Comparison of ENCODE assay signal across 8 cellular contexts in genomic region chr3:30112904-30113484, GRCh38.
A peak's percentile ranks its signal among the peaks of the same experiment; 100 is the strongest.
DNase-seq lines count a peak whose midpoint lies in the region; ATAC-seq and TF ChIP-seq lines count a peak whose summit lies in the region.

No MANE protein-coding gene starts in this region.

- H3K4me3 ChIP-seq in liver (ENCODE audit: low read depth in 1 of 3, low read length in 3 of 3): no peak overlapping the region

- no peaks in the 10 kb centered on the region for H3K27me3 Mint-ChIP-seq in MCF 10A (ENCODE audit: insufficient read depth, unreplicated experiment)

- no peaks in the 10 kb centered on the region for H3K4me1 ChIP-seq in liver (ENCODE audit: control insufficient read depth in 4 of 4, insufficient read depth in 4 of 4, low read length in 3 of 4)

- H3K36me3 ChIP-seq in liver (ENCODE audit: control insufficient read depth in 4 of 4, insufficient read depth in 3 of 4, low read depth in 1 of 4, low read length in 3 of 4): no peaks in the 10 kb centered on the region

- H3K27ac ChIP-seq in liver (ENCODE audit: low read depth in 1 of 2, low read length in 2 of 2): no peak overlapping the region

- CTCF ChIA-PET in MCF 10A (lab: Yijun Ruan, JAX): interaction anchor here (0.5 to 4.8 kb wide), 12 partner anchors 9 to 637 kb away, joined by 3 to 70 read pairs (median 3); no protein-coding TSS in a partner anchor

- H3K36me3 Mint-ChIP-seq in MCF 10A (ENCODE audit: insufficient read depth, unreplicated experiment): peaks cover 7% of the 10 kb centered on the region

- H3K4me1 Mint-ChIP-seq in MCF 10A (ENCODE audit: insufficient read depth, unreplicated experiment): peaks cover 16% of the 10 kb centered on the region

- intact Hi-C loops in MCF 10A (cut with micrococcal nuclease): loop anchor here (1.0 to 10.0 kb wide), 7 partner anchors 86 to 1019 kb away; partner anchors contain the start of gene TGFBR2

- H3K9me3 ChIP-seq in liver (ENCODE audit: control insufficient read depth in 4 of 4, low read length in 3 of 4): no peaks in the 10 kb centered on the region

- no peaks in the 10 kb centered on the region for H3K9me3 Mint-ChIP-seq in MCF 10A (ENCODE audit: unreplicated experiment)

- TF ChIP-seq RAD21 in liver (IDR thresholded peaks at IDR 0.05): peak; percentile 93 to 95

- 72% methylated on average over 1 of the region's 1 CpG for WGBS in liver

- POLR2A ChIA-PET in MCF 10A (lab: Yijun Ruan, JAX): interaction anchor here (1.1 kb wide), 1 partner anchor 86 kb away, joined by 5 read pairs; no protein-coding TSS in a partner anchor

- no TSS peak for BruUV-seq in MCF 10A (replicated peaks; lab: Mats Ljungman, UMichigan)

- peak; percentile 57 for TF ChIP-seq CTCF in AG09319 (IDR thresholded peaks at IDR 0.05; ENCODE audit: low read depth, low read length)
- TF ChIP-seq CTCF in MCF 10A (IDR thresholded peaks at IDR 0.05; ENCODE audit: unreplicated experiment): peak; percentile 66
- TF ChIP-seq CTCF in liver (IDR thresholded peaks at IDR 0.05; ENCODE audit: low read depth, low read length, missing input control): peak; percentile 53

- H3K27ac Mint-ChIP-seq in MCF 10A (ENCODE audit: low read depth, unreplicated experiment): no peak overlapping the region

- H3K27me3 ChIP-seq in liver (ENCODE audit: control insufficient read depth in 4 of 4, insufficient read depth in 4 of 4, low read length in 3 of 4): no peaks in the 10 kb centered on the region

- peak; percentile 62 for ATAC-seq in GM18511 (IDR thresholded peaks at IDR 0.05; ENCODE audit: unreplicated experiment)

- H3K9ac ChIP-seq in liver (ENCODE audit: low read depth in 1 of 2, low read length in 2 of 2): no peak overlapping the region

- H3K4me3 Mint-ChIP-seq in MCF 10A (ENCODE audit: unreplicated experiment): no peak overlapping the region

- DNase-seq in AG09319 (ENCODE audit: extremely low read depth, low read depth) (no peak), NCI-H345 treated with DMSO at 0.1 percent for 48 hours (lab: John Stamatoyannopoulos, UW; ENCODE audit: unreplicated experiment) (peak; percentile 20), MCF 10A (ENCODE audit: unreplicated experiment) (peak; percentile 46), D341Med (ENCODE audit: low spot score) (no peak), HPDE6-E6E7 (ENCODE audit: extremely low spot score) (no peak)
- no peak for DNase-seq in NK-92 treated with Interleukin-12 subunit alpha and Interleukin-12 subunit beta, amount 100 ng/mL, for 24 hours (lab: John Stamatoyannopoulos, UW)

TF ChIP-seq in liver, 16 proteins besides CTCF, POLR2A, EP300 and RAD21:
- TF ChIP-seq YY1 (IDR thresholded peaks at IDR 0.05) (peak; percentile 29), MAX (IDR thresholded peaks at IDR 0.05) (no peak), FOXA1 (IDR thresholded peaks at IDR 0.05) (no peak), SP1 (IDR thresholded peaks at IDR 0.05) (no peak), HNF4A (conservative IDR thresholded peaks at IDR 0.05) (no peak), TAF1 (conservative IDR thresholded peaks at IDR 0.05) (no peak), REST (IDR thresholded peaks at IDR 0.05) (no peak), RXRA (IDR thresholded peaks at IDR 0.05) (no peak), EGR1 (IDR thresholded peaks at IDR 0.05; ENCODE audit: low read depth in 2 of 2) (no peak)

Comparison
In these comparisons a context has a peak if more than half of its experiments do, and no peak if none do; other contexts are left out.
1. DNase-seq: peak in NCI-H345 treated with DMSO at 0.1 percent for 48 hours (single experiment) and MCF 10A (single experiment); none in AG09319 (single experiment), D341Med (single experiment), HPDE6-E6E7 (single experiment) and NK-92 treated with Interleukin-12 subunit alpha and Interleukin-12 subunit beta, amount 100 ng/mL, for 24 hours (single experiment).
2. Peak in every context shown above with its lines, with median percentiles within 50 percentile points of each other: CTCF ChIP-seq.